1 cellular context compared by ENCODE assay signal in genomic region chr6:15265787-15266186, GRCh38.
TF ChIP-seq lines count a peak whose summit lies in the region.

No MANE protein-coding gene starts in this region.

TF ChIP-seq in H1, 55 proteins besides CTCF, POLR2A, EP300 and RAD21 (continued from another document):
- TF ChIP-seq SIN3A (conservative IDR thresholded peaks at IDR 0.05 in 1 of 2, IDR thresholded peaks at IDR 0.05 in 1 of 2; ENCODE audit: low read depth in 1 of 2, low read length in 2 of 2) (no peak), TAF1 (IDR thresholded peaks at IDR 0.05; ENCODE audit: low read depth, low read length) (no peak), KDM5A (IDR thresholded peaks at IDR 0.05; ENCODE audit: low read length) (no peak), ZNF274 (IDR thresholded peaks at IDR 0.05; ENCODE audit: borderline replicate concordance, extremely low read depth, low read length) (no peak), SIRT6 (IDR thresholded peaks at IDR 0.05; ENCODE audit: low read length) (no peak), RNF2 (IDR thresholded peaks at IDR 0.05; ENCODE audit: borderline replicate concordance, low read depth, low read length, missing control alignments, poor library complexity, severe bottlenecking) (no peak), BRCA1 (IDR thresholded peaks at IDR 0.05; ENCODE audit: low read depth, low read length) (no peak)
- TF ChIP-seq, protein P1, sequence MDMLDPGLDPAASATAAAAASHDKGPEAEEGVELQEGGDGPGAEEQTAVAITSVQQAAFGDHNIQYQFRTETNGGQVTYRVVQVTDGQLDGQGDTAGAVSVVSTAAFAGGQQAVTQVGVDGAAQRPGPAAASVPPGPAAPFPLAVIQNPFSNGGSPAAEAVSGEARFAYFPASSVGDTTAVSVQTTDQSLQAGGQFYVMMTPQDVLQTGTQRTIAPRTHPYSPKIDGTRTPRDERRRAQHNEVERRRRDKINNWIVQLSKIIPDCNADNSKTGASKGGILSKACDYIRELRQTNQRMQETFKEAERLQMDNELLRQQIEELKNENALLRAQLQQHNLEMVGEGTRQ (IDR thresholded peaks at IDR 0.05; ENCODE audit: low read length), result no peak
